21 cellular contexts compared by ENCODE assay signal in the genomic region with DNA sequence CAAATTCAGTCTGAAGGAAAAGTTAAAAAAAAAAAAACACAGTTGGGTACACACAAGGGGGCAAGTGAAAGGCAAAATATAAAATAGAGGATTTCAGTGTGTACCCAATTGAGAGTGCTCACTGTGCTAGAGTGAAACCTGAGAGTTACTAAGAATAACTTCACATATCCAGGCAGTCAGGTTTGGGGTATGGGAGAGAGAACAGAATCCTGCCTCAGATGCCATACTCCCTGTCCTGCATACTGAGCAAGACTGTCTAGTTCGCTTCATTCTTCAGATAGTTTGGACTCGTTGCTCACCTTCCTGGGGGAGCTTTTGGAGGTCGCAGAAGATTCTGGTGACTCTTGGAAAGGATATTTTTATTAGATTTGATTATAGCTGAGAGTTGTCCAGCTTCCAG.
"Had no signal": no experiment of that assay in that cellular context is flagged by ENCODE, and none has a peak within 500 bp of the region (broad histone marks: within the 10 kb centered on the region; RNA-seq: fewer than 3 reads in every experiment).

No MANE protein-coding gene starts in this region.

- H3K27ac Mint-ChIP-seq: activated CD4-positive, alpha-beta memory T cell treated with anti-CD3 and anti-CD28 coated beads, Interleukin-2, amount 10 ng/mL, durations not matched to agents 7 days and 5 days; activated naive CD4-positive, alpha-beta T cell treated with anti-CD3 and anti-CD28 coated beads, Interleukin-2, amount 50 U/mL, for 72 hours; activated T-cell treated with anti-CD3 and anti-CD28 coated beads, Interleukin-2, amount 50 U/mL, for 24 hours; immature natural killer cell; type B pancreatic cell had no signal

- H3K4me1 Mint-ChIP-seq: central memory CD8-positive, alpha-beta T cell; immature natural killer cell had no signal

- H3K9me3 Mint-ChIP-seq: activated CD4-positive, alpha-beta memory T cell treated with anti-CD3 and anti-CD28 coated beads, Interleukin-2, amount 10 ng/mL, durations not matched to agents 7 days and 5 days; activated naive CD4-positive, alpha-beta T cell treated with anti-CD3 and anti-CD28 coated beads, Interleukin-2, amount 50 U/mL, for 72 hours; activated T-cell treated with anti-CD3 and anti-CD28 coated beads, Interleukin-2, amount 50 U/mL, for 24 hours; central memory CD8-positive, alpha-beta T cell; immature natural killer cell; naive thymus-derived CD4-positive, alpha-beta T cell; stimulated activated naive CD8-positive, alpha-beta T cell treated with anti-CD3 and anti-CD28 coated beads, Interleukin-15, Interleukin-2, amounts not matched to agents 100 ng/mL and 50 ng/mL, for 24 hours; type B pancreatic cell had no signal

- DNase-seq: activated CD4-positive, alpha-beta memory T cell treated with anti-CD3 and anti-CD28 coated beads, Interleukin-2, amount 10 ng/mL, durations not matched to agents 7 days and 5 days; activated effector memory CD4-positive, alpha-beta T cell treated with anti-CD3 and anti-CD28 coated beads, Interleukin-2, amount 50 U/mL, for 16 hours; activated T-cell treated with anti-CD3 and anti-CD28 coated beads, Interleukin-2, amount 50 U/mL, for 24 hours; amniotic stem cell; body of pancreas; cortex of kidney; effector CD4-positive, alpha-beta T cell; foreskin fibroblast; glutamatergic neuron; immature natural killer cell; naive thymus-derived CD4-positive, alpha-beta T cell; retina; T-helper 1 cell; WERI-Rb-1 had no signal

- H3K27ac ChIP-seq: body of pancreas, suprapubic skin, WERI-Rb-1 had no signal

- H3K27me3 Mint-ChIP-seq: activated CD4-positive, alpha-beta memory T cell treated with anti-CD3 and anti-CD28 coated beads, Interleukin-2, amount 10 ng/mL, durations not matched to agents 7 days and 5 days; activated T-cell treated with anti-CD3 and anti-CD28 coated beads, Interleukin-2, amount 50 U/mL, for 24 hours; central memory CD8-positive, alpha-beta T cell; naive thymus-derived CD4-positive, alpha-beta T cell; stimulated activated naive CD8-positive, alpha-beta T cell treated with anti-CD3 and anti-CD28 coated beads, Interleukin-15, Interleukin-2, amounts not matched to agents 100 ng/mL and 50 ng/mL, for 24 hours; type B pancreatic cell had no signal

- H3K4me3 ChIP-seq: body of pancreas, lung, smooth muscle cell, suprapubic skin had no signal

- ATAC-seq: activated naive CD4-positive, alpha-beta T cell treated with anti-CD3 and anti-CD28 coated beads, Interleukin-2, amount 50 U/mL, for 72 hours; body of pancreas; naive thymus-derived CD4-positive, alpha-beta T cell had no signal

- H3K27me3 ChIP-seq: body of pancreas, suprapubic skin had no signal

- H3K4me1 ChIP-seq: body of pancreas, suprapubic skin had no signal

- H3K4me3 Mint-ChIP-seq: activated CD4-positive, alpha-beta memory T cell treated with anti-CD3 and anti-CD28 coated beads, Interleukin-2, amount 10 ng/mL, durations not matched to agents 7 days and 5 days; activated T-cell treated with anti-CD3 and anti-CD28 coated beads, Interleukin-2, amount 50 U/mL, for 24 hours; central memory CD8-positive, alpha-beta T cell; immature natural killer cell; naive thymus-derived CD4-positive, alpha-beta T cell; stimulated activated naive CD8-positive, alpha-beta T cell treated with anti-CD3 and anti-CD28 coated beads, Interleukin-15, Interleukin-2, amounts not matched to agents 100 ng/mL and 50 ng/mL, for 24 hours; type B pancreatic cell had no signal

- H3K9me3 ChIP-seq: body of pancreas, suprapubic skin had no signal
